ENCODE assay signal across 20 cellular contexts in the genomic region with DNA sequence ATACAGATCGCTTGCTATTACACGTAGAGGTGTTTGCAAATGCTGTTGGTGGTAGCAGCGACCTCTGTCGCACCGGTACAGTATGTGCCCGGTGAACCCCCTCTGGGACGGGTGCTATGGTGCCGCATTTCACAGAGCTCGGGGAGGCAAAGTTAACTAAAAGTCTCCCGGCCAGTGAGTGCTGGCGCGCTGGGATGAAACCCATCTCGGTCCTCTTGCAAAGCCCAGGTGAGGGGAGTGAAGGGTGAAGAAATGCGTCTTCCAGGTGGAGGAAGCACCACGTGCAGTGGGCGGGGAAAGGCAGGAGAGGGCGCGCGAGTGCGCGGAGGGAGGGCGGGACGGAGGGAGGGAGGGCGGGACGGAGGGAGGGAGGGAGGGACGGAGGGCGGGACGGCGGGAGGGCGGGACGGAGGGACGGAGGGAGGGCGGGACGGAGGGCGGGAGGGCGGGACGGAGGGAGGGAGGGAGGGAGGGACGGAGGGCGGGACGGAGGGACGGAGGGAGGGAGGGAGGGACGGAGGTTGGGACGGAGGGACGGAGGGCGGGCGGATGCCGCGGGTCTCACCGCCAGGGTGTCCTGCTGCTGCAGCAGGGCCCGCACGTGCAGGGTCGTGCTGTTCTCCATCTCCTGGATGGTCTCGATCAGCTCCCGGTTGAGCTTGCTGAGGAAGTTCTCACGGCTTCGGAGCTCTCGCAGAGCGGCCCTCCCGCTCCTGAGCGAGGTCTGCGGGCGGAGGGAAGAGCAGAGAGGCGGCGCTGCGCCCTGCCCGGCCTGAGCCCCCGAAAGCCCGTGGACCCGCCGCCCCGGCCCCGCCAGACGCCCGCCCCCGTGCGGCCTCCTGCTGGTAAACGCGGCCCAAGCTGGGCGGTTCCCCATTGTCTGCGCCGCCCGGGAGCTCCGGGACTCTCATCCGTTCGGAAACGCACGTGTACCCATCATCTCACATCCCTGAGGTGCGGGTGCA. TPM values are rescaled to one million over a fixed set of nuclear protein-coding genes. Genes with fewer than 3 reads are reported as not detected.
DNase-seq lines count a peak whose midpoint lies in the region; ATAC-seq, FAIRE-seq and TF ChIP-seq lines count a peak whose summit lies in the region.
"Had no signal": no experiment of that assay in that cellular context is flagged by ENCODE, and none has a peak within 500 bp of the region (broad histone marks: within the 10 kb centered on the region; RNA-seq: fewer than 3 reads in every experiment).

No MANE protein-coding gene starts in this region.

- H3K4me1 ChIP-seq in astrocyte (ENCODE audit: insufficient read depth, low read length): no peaks in the 10 kb centered on the region
- no peaks in the 10 kb centered on the region for H3K4me1 ChIP-seq in heart left ventricle
- no peaks in the 10 kb centered on the region for H3K4me1 ChIP-seq in neural progenitor cell
- H3K4me1 ChIP-seq: tibial nerve had no signal

- H3K4me1 Mint-ChIP-seq in astrocyte (ENCODE audit: low read depth, unreplicated experiment): no peaks in the 10 kb centered on the region
- peaks cover 2% of the 10 kb centered on the region for H3K4me1 Mint-ChIP-seq in neural progenitor cell
- no peaks in the 10 kb centered on the region for H3K4me1 Mint-ChIP-seq in type B pancreatic cell (ENCODE audit: unreplicated experiment)

- no peaks in the 10 kb centered on the region for H4K20me1 ChIP-seq in astrocyte (ENCODE audit: insufficient read depth, low read length)
- no peaks in the 10 kb centered on the region for H4K20me1 ChIP-seq in neural progenitor cell (ENCODE audit: low read depth)
- H4K20me1 ChIP-seq: BLaER1 had no signal

- H3K4me3 ChIP-seq in BJ (ENCODE audit: low read depth, low read length) (no peak overlapping the region), astrocyte (ENCODE audit: insufficient read depth, low read depth, low read length) (no peak overlapping the region), heart left ventricle (peak overlapping the region in 8 of 12 donors; percentile 23 to 45 (median 32)), neural progenitor cell (no peak overlapping the region)
- H3K4me3 ChIP-seq: BLaER1, lung had no signal

- H3K9ac ChIP-seq in astrocyte (ENCODE audit: low read length) (no peak overlapping the region), neural progenitor cell (no peak overlapping the region)
- H3K9ac ChIP-seq: BLaER1, KMS-11 had no signal

- H3K9me3 Mint-ChIP-seq in astrocyte (ENCODE audit: unreplicated experiment) (peaks cover 5% of the 10 kb centered on the region), neural progenitor cell (no peaks in the 10 kb centered on the region), type B pancreatic cell (no peaks in the 10 kb centered on the region)

- H3K36me3 Mint-ChIP-seq in astrocyte (ENCODE audit: low read depth, unreplicated experiment) (peaks cover 31% of the 10 kb centered on the region), neural progenitor cell (peaks cover 44% of the 10 kb centered on the region), type B pancreatic cell (peaks cover 37% of the 10 kb centered on the region)

- no peaks in the 10 kb centered on the region for H3K27me3 ChIP-seq in BJ (ENCODE audit: control insufficient read depth, insufficient read depth, low read length)
- no peaks in the 10 kb centered on the region for H3K27me3 ChIP-seq in astrocyte (ENCODE audit: insufficient read depth, low read length)
- no peaks in the 10 kb centered on the region for H3K27me3 ChIP-seq in heart left ventricle
- no peaks in the 10 kb centered on the region for H3K27me3 ChIP-seq in neural progenitor cell
- H3K27me3 ChIP-seq: BLaER1, tibial nerve had no signal

- 0 out of 2 replicates have a peak, but pooled peaks have one; percentile 9 for TF ChIP-seq CTCF in BJ (IDR thresholded peaks at IDR 0.05; ENCODE audit: insufficient read depth, low read depth, low read length)
- no peak for TF ChIP-seq CTCF in astrocyte (IDR thresholded peaks at IDR 0.05; ENCODE audit: insufficient read depth, low read depth, low read length)
- peak in 4 of 12 donors; percentile 7 to 21 (median 10) for TF ChIP-seq CTCF in heart left ventricle (IDR thresholded peaks at IDR 0.05)
- peak; percentile 24 for TF ChIP-seq CTCF in neural progenitor cell (IDR thresholded peaks at IDR 0.05)
- TF ChIP-seq CTCF in type B pancreatic cell (conservative IDR thresholded peaks at IDR 0.05): no peak

- ATAC-seq in heart left ventricle: peak in 3 of 4 donors; percentile 15 to 70 (median 47)

- POLR2A ChIA-PET in BJ (lab: Charles Lee): no interaction called here

- H3F3A ChIP-seq in neural progenitor cell (ENCODE audit: low read depth): no peaks in the 10 kb centered on the region

- FAIRE-seq in astrocyte (lab: Jason Lieb, UNC): no peak

- H2AFZ ChIP-seq in astrocyte (ENCODE audit: low read depth, low read length): no peak overlapping the region
- no peak overlapping the region for H2AFZ ChIP-seq in neural progenitor cell (replicated peaks)

- H3K27me3 Mint-ChIP-seq in astrocyte (ENCODE audit: low read depth, unreplicated experiment): peaks cover 2% of the 10 kb centered on the region
- H3K27me3 Mint-ChIP-seq in neural progenitor cell (ENCODE audit: insufficient read depth, low read depth): peaks cover 11% of the 10 kb centered on the region
- H3K27me3 Mint-ChIP-seq in type B pancreatic cell: no peaks in the 10 kb centered on the region

- DNase-seq in BJ (ENCODE audit: low read depth) (no peak), astrocyte (ENCODE audit: low read depth) (no peak), heart left ventricle (peak in 3 of 5 donors; percentile 61 to 68 (median 65)), neural progenitor cell (ENCODE audit: low spot score) (peak; percentile 33), occipital lobe (lab: John Stamatoyannopoulos, UW) (no peak), type B pancreatic cell (ENCODE audit: extremely low spot score, unreplicated experiment) (no peak), SHP77 (lab: John Stamatoyannopoulos, UW) (no peak)
- no peak for DNase-seq in stimulated activated CD4-positive, alpha-beta T cell treated with anti-CD3 and anti-CD28 coated beads, Interleukin-4, amount 100 ng/mL, for 24 hours
- DNase-seq: GDM1; NCI-H2081; NK-92 treated with Interleukin-12 subunit alpha and Interleukin-12 subunit beta, amount 100 ng/mL, for 24 hours; SW 1271 had no signal

- intact Hi-C loops in heart left ventricle (cut with DNase I): loop anchor here in 7 of 10 donors (5.0 to 10.0 kb wide), 3 partner anchors 46 to 56 kb away; partner anchors contain the start of gene SOX12 (in 2 of the 7)

- H3K4me2 ChIP-seq in astrocyte (ENCODE audit: low read length) (peak overlapping the region; percentile 39), neural progenitor cell (peak overlapping the region; percentile 42)
- H3K4me2 ChIP-seq: BLaER1, KMS-11 had no signal

- no peak overlapping the region for H3K4me3 Mint-ChIP-seq in astrocyte (ENCODE audit: unreplicated experiment)
- H3K4me3 Mint-ChIP-seq in neural progenitor cell: peak overlapping the region; percentile 35
- no peak overlapping the region for H3K4me3 Mint-ChIP-seq in type B pancreatic cell

- no peak overlapping the region for H3K27ac Mint-ChIP-seq in astrocyte (ENCODE audit: unreplicated experiment)
- no peak overlapping the region for H3K27ac Mint-ChIP-seq in neural progenitor cell
- H3K27ac Mint-ChIP-seq in type B pancreatic cell: no peak overlapping the region

- H3K27ac ChIP-seq in astrocyte (ENCODE audit: low read depth, low read length) (no peak overlapping the region), heart left ventricle (peak overlapping the region in 4 of 12 donors; percentile 10 to 37 (median 28)), neural progenitor cell (no peak overlapping the region)
- H3K27ac ChIP-seq: BLaER1, epithelial cell of prostate, KMS-11 had no signal

- no peak for TF ChIP-seq POLR2A in heart left ventricle (IDR thresholded peaks at IDR 0.05)

- H3K36me3 ChIP-seq in BJ (ENCODE audit: control insufficient read depth, insufficient read depth, low read length): peaks cover 2% of the 10 kb centered on the region; the same call in 1 of the 2 replicates
- no peaks in the 10 kb centered on the region for H3K36me3 ChIP-seq in astrocyte (ENCODE audit: insufficient read depth, low read length)
- peaks cover 0 to 49% (median 21%) of the 10 kb centered on the region in 9 donors for H3K36me3 ChIP-seq in heart left ventricle
- no peaks in the 10 kb centered on the region for H3K36me3 ChIP-seq in neural progenitor cell

- CTCF ChIA-PET in BJ (lab: Yijun Ruan, JAX): interaction anchor here (1.2 kb wide), 1 partner anchor 10 kb away, joined by 5 read pairs; no protein-coding TSS in a partner anchor

- H3K79me2 ChIP-seq in astrocyte (ENCODE audit: insufficient read depth, low read length): no peaks in the 10 kb centered on the region
- no peaks in the 10 kb centered on the region for H3K79me2 ChIP-seq in neural progenitor cell (ENCODE audit: low read depth)

- no peaks in the 10 kb centered on the region for H3K9me3 ChIP-seq in astrocyte (ENCODE audit: insufficient read depth, low read depth, low read length)
- H3K9me3 ChIP-seq in heart left ventricle: no peaks in the 10 kb centered on the region
- H3K9me3 ChIP-seq in neural progenitor cell (ENCODE audit: low read depth): no peaks in the 10 kb centered on the region
- H3K9me3 ChIP-seq: tibial nerve had no signal

- 55 to 93% (median 62%) methylated on average over 49 to 81 of the region's 88 CpGs for WGBS in heart left ventricle, 4 donors

RNA-seq across cellular contexts. Expression of gene C20orf96, which starts 11.7 kb away (rescaled TPM):
- 4.8 and 5.5 TPM in 2 replicates for polyA plus RNA-seq in BJ (2011; rRNA removed)
- 1.7 and 1.8 TPM in 2 replicates for polyA minus RNA-seq in BJ (2011; rRNA and poly(A)+ RNA removed)
- 10.1 and 10.7 TPM in 2 replicates for total RNA-seq in astrocyte
- 1 to 10 TPM in 8 of 9 donors, under 1 TPM in 1; 0.64 to 6.6 (median 4.5) TPM for total RNA-seq in heart left ventricle
- 1 to 10 TPM; 2.8 to 3.6 TPM for polyA plus RNA-seq in heart left ventricle
- 5.0 and 6.0 TPM in 2 replicates for total RNA-seq in neural progenitor cell (ENCODE audit: low replicate concordance)
- 3.3 TPM for total RNA-seq in occipital lobe
- total RNA-seq in type B pancreatic cell (ENCODE audit: low replicate concordance): 12.6 and 27.0 TPM in 2 replicates

RNA-seq across cellular contexts. Expression of gene ZCCHC3, which starts 18.5 kb away (rescaled TPM):
- 7.1 and 8.3 TPM in 2 replicates for polyA plus RNA-seq in BJ (2011; rRNA removed)
- polyA minus RNA-seq in BJ (2011; rRNA and poly(A)+ RNA removed): 6.9 and 10.0 TPM in 2 replicates
- 18.6 and 20.2 TPM in 2 replicates for total RNA-seq in astrocyte
- total RNA-seq in heart left ventricle: 10 to 100 TPM in 5 of 9 donors, 1 to 10 TPM in 4; 6.9 to 15.3 (median 11.4) TPM
- 1 to 10 TPM; 9.2 to 9.3 TPM for polyA plus RNA-seq in heart left ventricle
- total RNA-seq in neural progenitor cell (ENCODE audit: low replicate concordance): 24.2 and 43.4 TPM in 2 replicates
- 27.0 TPM for total RNA-seq in occipital lobe
- 28.9 and 40.5 TPM in 2 replicates for total RNA-seq in type B pancreatic cell (ENCODE audit: low replicate concordance)

RNA-seq across cellular contexts. Expression of gene DEFB132, which starts 21.4 kb away (rescaled TPM):
- not detected in 2 replicates for polyA plus RNA-seq in BJ (2011; rRNA removed)
- not detected in 2 replicates for polyA minus RNA-seq in BJ (2011; rRNA and poly(A)+ RNA removed)
- not detected in 2 replicates for total RNA-seq in astrocyte
- under 1 TPM in 2 of 9 donors, not detected in 7; 0.35 to 0.59 TPM for total RNA-seq in heart left ventricle
- not detected for polyA plus RNA-seq in heart left ventricle
- not detected in 2 replicates for total RNA-seq in neural progenitor cell (ENCODE audit: low replicate concordance)
- not detected for total RNA-seq in occipital lobe
- total RNA-seq in type B pancreatic cell (ENCODE audit: low replicate concordance): not detected in 2 replicates
- total RNA-seq: activated CD8-positive, alpha-beta memory T cell treated with anti-CD3 and anti-CD28 coated beads for 36 hours; lung; pulmonary artery endothelial cell had no signal
- polyA plus RNA-seq: lung had no signal

RNA-seq across cellular contexts. Expression of gene SOX12, which starts 46.5 kb away (rescaled TPM):
- polyA plus RNA-seq in BJ (2011; rRNA removed) (3.6 TPM in 2 replicates), heart left ventricle (1 to 10 TPM; 5.4 to 7.2 TPM)
- 2.7 and 4.4 TPM in 2 replicates for polyA minus RNA-seq in BJ (2011; rRNA and poly(A)+ RNA removed)
- total RNA-seq in astrocyte (43.4 and 45.1 TPM in 2 replicates), heart left ventricle (10 to 100 TPM in 7 of 9 donors, 1 to 10 TPM in 2; 6.9 to 19.9 (median 11.5) TPM), neural progenitor cell (ENCODE audit: low replicate concordance) (5.3 and 26.6 TPM in 2 replicates), occipital lobe (9.4 TPM), type B pancreatic cell (ENCODE audit: low replicate concordance) (9.9 and 52.7 TPM in 2 replicates)

RNA-seq across cellular contexts. Expression of gene DEFB129, which starts 51.8 kb away (rescaled TPM):
- polyA plus RNA-seq in BJ (2011; rRNA removed) (not detected in 2 replicates), heart left ventricle (not detected)
- polyA minus RNA-seq in BJ (2011; rRNA and poly(A)+ RNA removed): not detected in 2 replicates
- total RNA-seq in astrocyte (not detected in 2 replicates), heart left ventricle (not detected), neural progenitor cell (ENCODE audit: low replicate concordance) (not detected in 2 replicates), occipital lobe (not detected), type B pancreatic cell (ENCODE audit: low replicate concordance) (not detected in 2 replicates)
- total RNA-seq: activated CD8-positive, alpha-beta memory T cell treated with anti-CD3 and anti-CD28 coated beads for 36 hours; lung; pulmonary artery endothelial cell; tibial nerve had no signal
- polyA plus RNA-seq: adipose tissue, lung had no signal

Comparison
In these comparisons a context has a peak if more than half of its experiments do, and no peak if none do; other contexts are left out.
1. DNase-seq: peak in heart left ventricle (3 of 5) and neural progenitor cell (single experiment); none in BJ (single experiment), astrocyte (single experiment), occipital lobe (single experiment), stimulated activated CD4-positive, alpha-beta T cell treated with anti-CD3 and anti-CD28 coated beads, Interleukin-4, amount 100 ng/mL, for 24 hours (single experiment), type B pancreatic cell (single experiment) and SHP77 (0 of 2).
2. H3K4me3 ChIP-seq: peak in heart left ventricle (8 of 12); none in BJ (single experiment), astrocyte (single experiment) and neural progenitor cell (single experiment).
3. CTCF ChIP-seq: peak in BJ (single experiment) and neural progenitor cell (single experiment); none in astrocyte (single experiment) and type B pancreatic cell (single experiment).